In genomic region chr7:46764100-46764941, GRCh38 we compare ENCODE assay signal across 10 cellular contexts.
DNase-seq lines count a peak whose midpoint lies in the region; ATAC-seq, FAIRE-seq and TF ChIP-seq lines count a peak whose summit lies in the region.
"Had no signal": no experiment of that assay in that cellular context is flagged by ENCODE, and none has a peak within 500 bp of the region (broad histone marks: within the 10 kb centered on the region; RNA-seq: fewer than 3 reads in every experiment).

No MANE protein-coding gene starts in this region.

- no peaks in the 10 kb centered on the region for H3K36me3 Mint-ChIP-seq in immature natural killer cell
- H3K36me3 Mint-ChIP-seq: IgD-negative memory B cell had no signal

- RAD21 ChIA-PET in GM12878 (lab: Charles Lee; ENCODE audit: unreplicated experiment) = no interaction called here

- no peak overlapping the region for H3K4me2 ChIP-seq in GM12878 (ENCODE audit: control insufficient read depth, insufficient read depth)

- no peak overlapping the region for H3K27ac ChIP-seq in GM12878 (ENCODE audit: control insufficient read depth, insufficient read depth)
- no peak overlapping the region for H3K27ac ChIP-seq in lower lobe of right lung
- no peak overlapping the region for H3K27ac ChIP-seq in Peyer's patch

- in situ Hi-C loops in GM12878 (cut with MboI) = no loop called here

- H3K9me3 ChIP-seq in GM12878 (replicated peaks; ENCODE audit: control insufficient read depth, insufficient read depth, low read length) (peaks cover 1% of the 10 kb centered on the region; the same call in 1 of the 3 replicates), lower lobe of right lung (peaks cover 7% of the 10 kb centered on the region), Peyer's patch (peaks cover 0 to 5% (median 0%) of the 10 kb centered on the region in 4 donors)

- CTCF ChIA-PET in GM12878 (lab: Yijun Ruan, JAX) = interaction anchor here (0.5 to 1.2 kb wide), 2 partner anchors 14 to 62 kb away, joined by 3 read pairs; no protein-coding TSS in a partner anchor

- DNase-seq in AG10803 (ENCODE audit: low read depth) = peak; percentile 96
- DNase-seq in GM12878 (ENCODE audit: low read depth, low spot score) = peak; percentile 5
- DNase-seq in lower lobe of right lung = no peak
- no peak for DNase-seq in immature natural killer cell
- no peak for DNase-seq in Peyer's patch
- DNase-seq in NCI-H187 treated with DMSO at 0.1 percent for 48 hours (lab: John Stamatoyannopoulos, UW) = no peak
- DNase-seq: esophagus squamous epithelium had no signal

- no peak overlapping the region for H3K27ac Mint-ChIP-seq in immature natural killer cell

- no peaks in the 10 kb centered on the region for H3K4me1 Mint-ChIP-seq in immature natural killer cell
- H3K4me1 Mint-ChIP-seq: IgD-negative memory B cell had no signal

- POLR2A ChIA-PET in GM12878 (lab: Charles Lee) = no interaction called here

- H3K36me3 ChIP-seq in GM12878 (ENCODE audit: control insufficient read depth in 2 of 2, insufficient read depth in 2 of 2, low read length in 1 of 2) (no peaks in the 10 kb centered on the region), lower lobe of right lung (no peaks in the 10 kb centered on the region), Peyer's patch (no peaks in the 10 kb centered on the region)
- H3K36me3 ChIP-seq: esophagus squamous epithelium had no signal

- TF ChIP-seq RAD21 in GM12878 (IDR thresholded peaks at IDR 0.05; ENCODE audit: insufficient read depth, low read depth, low read length) = no peak

- no peaks in the 10 kb centered on the region for H4K20me1 ChIP-seq in GM12878 (ENCODE audit: control insufficient read depth, insufficient read depth)

- no peaks in the 10 kb centered on the region for H3K79me2 ChIP-seq in GM12878 (ENCODE audit: control insufficient read depth, insufficient read depth, low read length)

- TF ChIP-seq CTCF in AG10803 (conservative IDR thresholded peaks at IDR 0.05; ENCODE audit: low read length) (no peak), GM12878 (IDR thresholded peaks at IDR 0.05 in 2 of 3, conservative IDR thresholded peaks at IDR 0.05 in 1 of 3; ENCODE audit: control insufficient read depth in 2 of 3, extremely low read depth in 1 of 3, insufficient read depth in 1 of 3, low read depth in 3 of 3, low read length in 3 of 3) (no peak), lower lobe of right lung (IDR thresholded peaks at IDR 0.05) (no peak), Peyer's patch (IDR thresholded peaks at IDR 0.05) (no peak)

- SMC1A ChIA-PET in GM12878 (lab: Charles Lee; ENCODE audit: uncharacterized antibody, unreplicated experiment) = no interaction called here

- no peak overlapping the region for H3K9ac ChIP-seq in GM12878 (ENCODE audit: control insufficient read depth, insufficient read depth, low read length)

- TF ChIP-seq POLR2A in GM12878 (IDR thresholded peaks at IDR 0.05; ENCODE audit: low read depth, low read length) = no peak
- no peak for TF ChIP-seq POLR2A in Peyer's patch (IDR thresholded peaks at IDR 0.05)

- H3K27me3 ChIP-seq in GM12878 (replicated peaks in 1 of 2; ENCODE audit: control insufficient read depth in 2 of 2, insufficient read depth in 2 of 2, low read length in 1 of 2) = no peaks in the 10 kb centered on the region
- H3K27me3 ChIP-seq in lower lobe of right lung (ENCODE audit: low read depth) = no peaks in the 10 kb centered on the region
- no peaks in the 10 kb centered on the region for H3K27me3 ChIP-seq in Peyer's patch
- H3K27me3 ChIP-seq: esophagus squamous epithelium had no signal

- FAIRE-seq in GM12878 (lab: Jason Lieb, UNC) = no peak

- no TSS peak for BruUV-seq in GM12878 (replicated peaks; lab: Mats Ljungman, UMichigan)

- no peak for TF ChIP-seq EP300 in GM12878 (IDR thresholded peaks at IDR 0.05; ENCODE audit: borderline replicate concordance in 1 of 2, control insufficient read depth in 1 of 2, low read depth in 2 of 2, low read length in 2 of 2)

- peak; percentile 75 for ATAC-seq in HG03354 (IDR thresholded peaks at IDR 0.05; ENCODE audit: poor library complexity, severe bottlenecking, unreplicated experiment)
- peak; percentile 85 for ATAC-seq in GM12878
- ATAC-seq in lower lobe of right lung = peak; percentile 58 to 68
- ATAC-seq in HG03139 (IDR thresholded peaks at IDR 0.05; ENCODE audit: unreplicated experiment) = no peak

- intact Hi-C loops in GM12878 (cut with micrococcal nuclease; ENCODE audit: unreplicated experiment) = no loop called here
- intact Hi-C loops in lower lobe of right lung (cut with DNase I) = no loop called here

- H3K4me3 ChIP-seq in AG10803 (ENCODE audit: low read length) = no peak overlapping the region
- no peak overlapping the region for H3K4me3 ChIP-seq in GM12878
- H3K4me3 ChIP-seq in lower lobe of right lung = no peak overlapping the region
- no peak overlapping the region for H3K4me3 ChIP-seq in Peyer's patch
- H3K4me3 ChIP-seq: esophagus squamous epithelium had no signal

- H3K4me1 ChIP-seq in GM12878 (ENCODE audit: control insufficient read depth, insufficient read depth, low read length) = no peaks in the 10 kb centered on the region
- no peaks in the 10 kb centered on the region for H3K4me1 ChIP-seq in lower lobe of right lung
- no peaks in the 10 kb centered on the region for H3K4me1 ChIP-seq in Peyer's patch

- H3K4me3 Mint-ChIP-seq in immature natural killer cell = no peak overlapping the region
- H3K4me3 Mint-ChIP-seq: IgD-negative memory B cell had no signal

- peaks cover 0 to 1% (median 0%) of the 10 kb centered on the region in 3 donors for H3K27me3 Mint-ChIP-seq in immature natural killer cell (ENCODE audit: low read depth in 3 of 3)
- H3K27me3 Mint-ChIP-seq: IgD-negative memory B cell had no signal

- 52% methylated on average over 4 of the region's 4 CpGs for WGBS in GM12878 (ENCODE audit: insufficient coverage, insufficient replicate concordance, low lambda C conversion rate, missing lambda C conversion rate)

- no peak overlapping the region for H2AFZ ChIP-seq in GM12878 (ENCODE audit: control insufficient read depth, low read depth, low read length)

- H3K9me3 Mint-ChIP-seq in immature natural killer cell = peaks cover 2 to 26% (median 12%) of the 10 kb centered on the region in 6 donors

TF ChIP-seq in GM12878, 131 proteins besides CTCF, POLR2A, EP300 and RAD21 (continues in another document):
- TF ChIP-seq IRF5 (IDR thresholded peaks at IDR 0.05; ENCODE audit: borderline replicate concordance) (no peak), PML (IDR thresholded peaks at IDR 0.05; ENCODE audit: low read length) (no peak), PKNOX1 (IDR thresholded peaks at IDR 0.05) (no peak), SP1 (IDR thresholded peaks at IDR 0.05; ENCODE audit: low read depth, low read length) (no peak), FOXK2 (IDR thresholded peaks at IDR 0.05) (no peak), NR2C2 (IDR thresholded peaks at IDR 0.05; ENCODE audit: borderline replicate concordance, control insufficient read depth, insufficient read length, low read depth) (no peak), MYC (IDR thresholded peaks at IDR 0.05; ENCODE audit: insufficient read depth, insufficient read length, insufficient replicate concordance, low read length, severe bottlenecking) (no peak), EZH2 (IDR thresholded peaks at IDR 0.05; ENCODE audit: borderline replicate concordance, control insufficient read depth, low read depth, low read length) (no peak), RFX5 (IDR thresholded peaks at IDR 0.05; ENCODE audit: low read depth, low read length) (no peak), SPI1 (IDR thresholded peaks at IDR 0.05; ENCODE audit: borderline replicate concordance, insufficient read depth, low read depth, low read length) (no peak), CHD4 (IDR thresholded peaks at IDR 0.05) (no peak), SMARCA5 (IDR thresholded peaks at IDR 0.05) (no peak), TBL1XR1 (IDR thresholded peaks at IDR 0.05; ENCODE audit: low read depth, low read length) (no peak), USF1 (IDR thresholded peaks at IDR 0.05; ENCODE audit: borderline replicate concordance, extremely low read length, insufficient read depth, low read depth, low read length) (no peak)
- TF ChIP-seq, protein P1, sequence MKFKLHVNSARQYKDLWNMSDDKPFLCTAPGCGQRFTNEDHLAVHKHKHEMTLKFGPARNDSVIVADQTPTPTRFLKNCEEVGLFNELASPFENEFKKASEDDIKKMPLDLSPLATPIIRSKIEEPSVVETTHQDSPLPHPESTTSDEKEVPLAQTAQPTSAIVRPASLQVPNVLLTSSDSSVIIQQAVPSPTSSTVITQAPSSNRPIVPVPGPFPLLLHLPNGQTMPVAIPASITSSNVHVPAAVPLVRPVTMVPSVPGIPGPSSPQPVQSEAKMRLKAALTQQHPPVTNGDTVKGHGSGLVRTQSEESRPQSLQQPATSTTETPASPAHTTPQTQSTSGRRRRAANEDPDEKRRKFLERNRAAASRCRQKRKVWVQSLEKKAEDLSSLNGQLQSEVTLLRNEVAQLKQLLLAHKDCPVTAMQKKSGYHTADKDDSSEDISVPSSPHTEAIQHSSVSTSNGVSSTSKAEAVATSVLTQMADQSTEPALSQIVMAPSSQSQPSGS (IDR thresholded peaks at IDR 0.05; ENCODE audit: low read length) = no peak

Comparison
In these comparisons a context has a peak if more than half of its experiments do, and no peak if none do; other contexts are left out.
1. DNase-seq: peak in AG10803 (single experiment) and GM12878 (single experiment); none in lower lobe of right lung (single experiment), immature natural killer cell (0 of 3), Peyer's patch (0 of 3) and NCI-H187 treated with DMSO at 0.1 percent for 48 hours (single experiment).